ENCODE assay signal across 8 cellular contexts in genomic region chr14:57391609-57392195, GRCh38. TPM values are rescaled to one million over a fixed set of nuclear protein-coding genes. Genes with fewer than 3 reads are reported as not detected.
A peak's percentile ranks its signal among the peaks of the same experiment; 100 is the strongest.
DNase-seq lines count a peak whose midpoint lies in the region; ATAC-seq and TF ChIP-seq lines count a peak whose summit lies in the region.

No MANE protein-coding gene starts in this region.

- H3K4me1 Mint-ChIP-seq in activated naive CD8-positive, alpha-beta T cell treated with anti-CD3 and anti-CD28 coated beads for 36 hours = peaks cover 36% of the 10 kb centered on the region

- no peak overlapping the region for H2AFZ ChIP-seq in ACC112 (ENCODE audit: low read length, unreplicated experiment)

- CTCF ChIA-PET in HEK293T (lab: Yijun Ruan, JAX) = no interaction called here

- POLR2A ChIA-PET in HEK293T (lab: Yijun Ruan, JAX) = interaction anchor here (1.2 to 2.9 kb wide), 3 partner anchors 9 to 10 kb away, joined by 3 to 14 read pairs (median 4); no protein-coding TSS in a partner anchor

- H3K36me3 Mint-ChIP-seq in activated naive CD8-positive, alpha-beta T cell treated with anti-CD3 and anti-CD28 coated beads for 36 hours = peaks cover 14% of the 10 kb centered on the region

- H3K27ac ChIP-seq in ACC112 (ENCODE audit: low read depth, low read length) (no peak overlapping the region; the same call in 1 of the 2 replicates), layer of hippocampus (ENCODE audit: low read depth, low read length) (peak overlapping the region; percentile 73), temporal lobe (ENCODE audit: low read depth, low read length) (peak overlapping the region; percentile 62)

- DNase-seq in HEK293T (ENCODE audit: extremely low spot score) (peak; percentile 8), cortex of kidney (lab: John Stamatoyannopoulos, UW) (no peak), NCI-H1694 treated with DMSO at 0.1 percent for 48 hours (lab: John Stamatoyannopoulos, UW) (no peak)
- DNase-seq in activated naive CD8-positive, alpha-beta T cell treated with anti-CD3 and anti-CD28 coated beads for 36 hours = peak; percentile 1

- H3K4me3 ChIP-seq in ACC112 (ENCODE audit: low read depth, low read length) = peak overlapping the region; percentile 97

- H3K36me3 ChIP-seq in ACC112 (ENCODE audit: insufficient read depth, low read length) = peaks cover 12% of the 10 kb centered on the region

- H3K27me3 ChIP-seq in ACC112 (ENCODE audit: insufficient read depth, low read length) = no peaks in the 10 kb centered on the region
- H3K27me3 ChIP-seq in layer of hippocampus (ENCODE audit: control insufficient read depth, insufficient read depth, low read length) = no peaks in the 10 kb centered on the region

- peaks cover 23% of the 10 kb centered on the region for H3K4me1 ChIP-seq in ACC112 (ENCODE audit: control insufficient read depth, insufficient read depth, low read length, unreplicated experiment)

- H3K4me3 Mint-ChIP-seq in activated naive CD8-positive, alpha-beta T cell treated with anti-CD3 and anti-CD28 coated beads for 36 hours = peak overlapping the region; percentile 85

- H3K9me3 Mint-ChIP-seq in activated naive CD8-positive, alpha-beta T cell treated with anti-CD3 and anti-CD28 coated beads for 36 hours = no peaks in the 10 kb centered on the region

- ATAC-seq in HG03280 (IDR thresholded peaks at IDR 0.05; ENCODE audit: unreplicated experiment) = no peak

- H3K27me3 Mint-ChIP-seq in activated naive CD8-positive, alpha-beta T cell treated with anti-CD3 and anti-CD28 coated beads for 36 hours = no peaks in the 10 kb centered on the region

- peak overlapping the region; percentile 58 for H3K27ac Mint-ChIP-seq in activated naive CD8-positive, alpha-beta T cell treated with anti-CD3 and anti-CD28 coated beads for 36 hours

- peaks cover 48% of the 10 kb centered on the region for H3K79me2 ChIP-seq in ACC112 (ENCODE audit: control insufficient read depth, insufficient read depth, low read length, unreplicated experiment)

TF ChIP-seq in HEK293T, 16 proteins besides CTCF, POLR2A, EP300 and RAD21:
- TF ChIP-seq ARNT (IDR thresholded peaks at IDR 0.05) (no peak), HDGF (IDR thresholded peaks at IDR 0.05; ENCODE audit: borderline replicate concordance) (no peak), ZNF384 (IDR thresholded peaks at IDR 0.05) (no peak), ELF4 (IDR thresholded peaks at IDR 0.05) (no peak), TARDBP (IDR thresholded peaks at IDR 0.05) (no peak), FOXM1 (IDR thresholded peaks at IDR 0.05; ENCODE audit: borderline replicate concordance) (no peak), L3MBTL2 (conservative IDR thresholded peaks at IDR 0.05) (no peak), SP1 (IDR thresholded peaks at IDR 0.05) (no peak), LEF1 (IDR thresholded peaks at IDR 0.05; ENCODE audit: borderline replicate concordance) (no peak)

RNA-seq across cellular contexts. Expression of gene NAA30, which starts 1.3 kb away (rescaled TPM):
- 10 to 100 TPM; 18.8 to 20.0 TPM for total RNA-seq in activated naive CD8-positive, alpha-beta T cell treated with anti-CD3 and anti-CD28 coated beads for 36 hours
- total RNA-seq in temporal lobe = 46.2 TPM

Comparison
In these comparisons a context has a peak if more than half of its experiments do, and no peak if none do; other contexts are left out.
1. DNase-seq: peak in HEK293T (single experiment) and activated naive CD8-positive, alpha-beta T cell treated with anti-CD3 and anti-CD28 coated beads for 36 hours (single experiment); none in cortex of kidney (single experiment) and NCI-H1694 treated with DMSO at 0.1 percent for 48 hours (single experiment).